ENCODE assay signal across 3 cellular contexts in the genomic region with DNA sequence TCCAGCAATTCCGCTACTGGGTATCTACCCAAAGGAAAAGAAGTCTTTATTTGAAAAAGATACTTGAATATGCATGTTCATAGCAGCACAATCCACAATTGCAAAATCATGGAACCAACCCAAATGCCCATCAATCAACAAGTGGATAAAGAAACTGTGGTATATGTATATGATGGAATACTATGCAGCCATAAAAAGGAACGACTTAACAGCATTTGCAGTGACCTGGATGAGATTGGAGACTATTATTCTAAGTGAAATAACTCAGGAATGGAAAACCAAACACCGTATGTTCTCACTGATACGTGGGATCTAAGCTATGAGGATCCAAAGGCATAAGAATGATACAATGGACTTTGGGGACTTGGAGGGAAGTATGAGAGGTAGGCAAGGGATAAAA.
TF ChIP-seq lines count a peak whose summit lies in the region.

No MANE protein-coding gene starts in this region.

TF ChIP-seq in HEK293, 187 proteins besides CTCF, POLR2A, EP300 and RAD21:
- 0 out of 2 replicates have a peak, but pooled peaks have one; percentile 41 for TF ChIP-seq SCRT2 (tag by site-specific recombination; IDR thresholded peaks at IDR 0.05)
- TF ChIP-seq ZNF146 (tag by site-specific recombination; IDR thresholded peaks at IDR 0.05) = 0 out of 2 replicates have a peak, but pooled peaks have one; percentile 60

TF ChIP-seq in SK-N-SH treated with all-trans-retinoic acid at 6 μM for 48 hours, 23 proteins besides CTCF, POLR2A, EP300 and RAD21:
- TF ChIP-seq ZNF8 (CRISPR knock-in tag; IDR thresholded peaks at IDR 0.05) = peak; percentile 64
TF ChIP-seq in SK-N-SH treated with all-trans-retinoic acid at 6 μM for 48 hours: peak in this region for 1; not testable (repeated sequence) for 22.

TF ChIP-seq in K562, 482 proteins besides CTCF, POLR2A, EP300 and RAD21:
- TF ChIP-seq ZNF146 (CRISPR knock-in tag; IDR thresholded peaks at IDR 0.05; ENCODE audit: unreplicated experiment) = peak; percentile 85
